22 cellular contexts compared by ENCODE assay signal in genomic region chr19:16036397-16036925, GRCh38.
"Had no signal": no experiment of that assay in that cellular context is flagged by ENCODE, and none has a peak within 500 bp of the region (broad histone marks: within the 10 kb centered on the region; RNA-seq: fewer than 3 reads in every experiment).

No MANE protein-coding gene starts in this region.

- H3K4me3 Mint-ChIP-seq: dendritic cell treated with granulocyte-macrophage colony-stimulating factor and Interleukin-4, amounts not matched to agents 40 ng/mL and 50 ng/mL, for 4 days; effector memory CD8-positive, alpha-beta T cell; immature natural killer cell; naive thymus-derived CD4-positive, alpha-beta T cell; stimulated activated memory B cell treated with anti-CD40 and anti-IgM and Interleukin-4, amounts not matched to agents 10 μg/mL and 1 μg/mL and 100 μg/mL, for 72 hours; stimulated activated naive CD8-positive, alpha-beta T cell treated with anti-CD3 and anti-CD28 coated beads, Interleukin-15, Interleukin-2, amounts not matched to agents 100 ng/mL and 50 ng/mL, for 24 hours had no signal

- DNase-seq: effector memory CD8-positive, alpha-beta T cell; foreskin keratinocyte; immature natural killer cell; left cardiac atrium; left ventricle myocardium inferior; mesendoderm; naive thymus-derived CD4-positive, alpha-beta T cell; stimulated activated CD4-positive, alpha-beta T cell treated with anti-CD3 and anti-CD28 coated beads, Interleukin-15, amount 100 ng/mL, for 24 hours; stimulated activated CD4-positive, alpha-beta T cell treated with anti-CD3 and anti-CD28 coated beads, Interleukin-1b, Interleukin-23, amount 100 ng/mL, for 48 hours; stimulated activated CD4-positive, alpha-beta T cell treated with anti-CD3 and anti-CD28 coated beads, Interleukin-4, amount 100 ng/mL, for 24 hours; testis; transverse colon had no signal

- H3K27ac Mint-ChIP-seq: dendritic cell treated with granulocyte-macrophage colony-stimulating factor and Interleukin-4, amounts not matched to agents 40 ng/mL and 50 ng/mL, for 4 days; effector memory CD8-positive, alpha-beta T cell; immature natural killer cell; naive thymus-derived CD4-positive, alpha-beta T cell; progenitor cell of endocrine pancreas; stimulated activated memory B cell treated with anti-CD40 and anti-IgM and Interleukin-4, amounts not matched to agents 10 μg/mL and 1 μg/mL and 100 μg/mL, for 72 hours; stimulated activated naive CD8-positive, alpha-beta T cell treated with anti-CD3 and anti-CD28 coated beads, Interleukin-15, Interleukin-2, amounts not matched to agents 100 ng/mL and 50 ng/mL, for 24 hours had no signal

- H3K27me3 ChIP-seq: foreskin keratinocyte, pancreas, testis, transverse colon had no signal

- H3K9me3 Mint-ChIP-seq: dendritic cell treated with granulocyte-macrophage colony-stimulating factor and Interleukin-4, amounts not matched to agents 40 ng/mL and 50 ng/mL, for 4 days; effector memory CD8-positive, alpha-beta T cell; immature natural killer cell; stimulated activated memory B cell treated with anti-CD40 and anti-IgM and Interleukin-4, amounts not matched to agents 10 μg/mL and 1 μg/mL and 100 μg/mL, for 72 hours; stimulated activated naive CD8-positive, alpha-beta T cell treated with anti-CD3 and anti-CD28 coated beads, Interleukin-15, Interleukin-2, amounts not matched to agents 100 ng/mL and 50 ng/mL, for 24 hours had no signal

- ATAC-seq: effector memory CD8-positive, alpha-beta T cell; foreskin keratinocyte; left cardiac atrium; naive thymus-derived CD4-positive, alpha-beta T cell; pancreas; right cardiac atrium; stimulated activated memory B cell treated with anti-CD40 and anti-IgM and Interleukin-4, amounts not matched to agents 10 μg/mL and 1 μg/mL and 100 μg/mL, for 72 hours had no signal

- H3K9me3 ChIP-seq: left ventricle myocardium inferior, pancreas, testis, transverse colon had no signal

- H3K36me3 ChIP-seq: left ventricle myocardium inferior, pancreas, transverse colon had no signal

- H3K4me1 ChIP-seq: foreskin keratinocyte, pancreas had no signal

- H3K36me3 Mint-ChIP-seq: immature natural killer cell; naive thymus-derived CD4-positive, alpha-beta T cell; stimulated activated memory B cell treated with anti-CD40 and anti-IgM and Interleukin-4, amounts not matched to agents 10 μg/mL and 1 μg/mL and 100 μg/mL, for 72 hours had no signal

- H3K27me3 Mint-ChIP-seq: dendritic cell treated with granulocyte-macrophage colony-stimulating factor and Interleukin-4, amounts not matched to agents 40 ng/mL and 50 ng/mL, for 4 days; stimulated activated memory B cell treated with anti-CD40 and anti-IgM and Interleukin-4, amounts not matched to agents 10 μg/mL and 1 μg/mL and 100 μg/mL, for 72 hours; stimulated activated naive CD8-positive, alpha-beta T cell treated with anti-CD3 and anti-CD28 coated beads, Interleukin-15, Interleukin-2, amounts not matched to agents 100 ng/mL and 50 ng/mL, for 24 hours had no signal

- FAIRE-seq: colon, keratinocyte, pancreas had no signal

- H3K27ac ChIP-seq: epithelial cell of prostate, foreskin keratinocyte, left ventricle myocardium inferior, pancreas, testis, transverse colon had no signal

- H3K4me3 ChIP-seq: left ventricle myocardium inferior, lung, pancreas, testis, transverse colon had no signal
